ENCODE assay signal across 27 cellular contexts in genomic region chr3:122994954-122995353, GRCh38. TPM values are rescaled to one million over a fixed set of nuclear protein-coding genes. Genes with fewer than 3 reads are reported as not detected.
"Had no signal": no experiment of that assay in that cellular context is flagged by ENCODE, and none has a peak within 500 bp of the region (broad histone marks: within the 10 kb centered on the region; RNA-seq: fewer than 3 reads in every experiment).

No MANE protein-coding gene starts in this region.

- ATAC-seq: gastrocnemius medialis; heart right ventricle; left cardiac atrium; left lung; left ventricle myocardium superior; lower lobe of right lung; mucosa of descending colon; naive thymus-derived CD8-positive, alpha-beta T cell had no signal

- H3K27ac ChIP-seq: dorsolateral prefrontal cortex, esophagus squamous epithelium, gastrocnemius medialis, heart right ventricle, left lung, lower lobe of right lung had no signal

- H3K36me3 ChIP-seq: esophagus squamous epithelium, gastrocnemius medialis, heart right ventricle, left lung, lower lobe of right lung had no signal

- H3K4me3 ChIP-seq: coronary artery, dorsolateral prefrontal cortex, esophagus squamous epithelium, gastrocnemius medialis, heart right ventricle, left lung, lower lobe of right lung, mucosa of descending colon had no signal

- H3K4me3 Mint-ChIP-seq: mesothelial cell of epicardium; naive B cell; naive thymus-derived CD8-positive, alpha-beta T cell had no signal

- H3K27ac Mint-ChIP-seq: mesothelial cell of epicardium; naive thymus-derived CD8-positive, alpha-beta T cell had no signal

- DNase-seq: dermis blood vessel endothelial cell; dorsolateral prefrontal cortex; effector CD4-positive, alpha-beta T cell; effector memory CD4-positive, alpha-beta T cell; esophagus squamous epithelium; foreskin fibroblast; foreskin melanocyte; gastrocnemius medialis; glutamatergic neuron; head of caudate nucleus; heart right ventricle; hippocampal formation; left cardiac atrium; left lung; left ventricle myocardium superior; lower lobe of right lung; mesenchymal stem cell; mucosa of descending colon; naive B cell had no signal

- H3K9me3 ChIP-seq: esophagus squamous epithelium, gastrocnemius medialis, heart right ventricle, left lung, lower lobe of right lung, mucosa of descending colon had no signal

- H3K36me3 Mint-ChIP-seq: mesothelial cell of epicardium; naive B cell; naive thymus-derived CD8-positive, alpha-beta T cell had no signal

- H3K4me1 ChIP-seq: left lung, lower lobe of right lung had no signal

- H3K9me3 Mint-ChIP-seq: mesothelial cell of epicardium; naive B cell; naive thymus-derived CD8-positive, alpha-beta T cell had no signal

RNA-seq across cellular contexts. Expression of gene SEMA5B, which starts 32.6 kb away (rescaled TPM):
- total RNA-seq: dermis blood vessel endothelial cell, epithelial cell of proximal tubule, glomerular endothelial cell, kidney epithelial cell, mesenteric fat pad had no signal
- polyA plus RNA-seq: endothelial cell of umbilical vein; naive thymus-derived CD8-positive, alpha-beta T cell had no signal
